ENCODE assay signal across 8 cellular contexts in the genomic region with DNA sequence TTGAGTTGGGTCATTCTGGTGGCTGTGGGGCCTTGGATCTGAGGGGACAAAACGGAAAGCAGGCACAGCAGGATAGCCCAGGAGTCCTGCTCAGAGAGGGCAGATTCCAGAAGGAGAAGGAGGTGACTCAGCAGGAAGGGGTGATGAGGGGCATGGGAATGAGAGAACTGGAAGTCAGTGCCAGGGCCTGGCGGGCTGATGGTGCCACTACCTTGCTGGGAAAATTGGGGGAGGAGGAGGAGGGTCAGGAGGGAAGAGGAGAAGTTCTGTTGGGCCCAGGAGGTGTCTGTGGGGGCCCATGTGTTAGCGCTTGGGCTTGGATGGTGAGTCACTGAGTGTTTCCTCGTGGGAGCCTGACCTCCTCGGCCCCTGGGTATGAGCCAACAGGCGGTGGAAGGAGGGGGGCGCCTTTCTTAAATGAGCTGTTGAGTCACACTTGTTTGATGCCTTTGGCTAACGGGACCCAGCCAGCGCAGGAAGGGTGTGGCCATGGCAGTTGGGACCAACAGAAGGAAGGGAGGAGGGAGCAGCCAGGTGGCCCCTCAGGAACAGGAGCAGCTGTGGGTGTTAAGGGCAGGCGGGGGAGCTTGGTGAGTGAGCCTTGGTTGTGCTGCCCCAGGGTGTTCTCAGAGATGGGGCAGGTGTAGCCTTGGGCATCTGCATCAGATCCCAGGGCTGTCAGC.
DNase-seq lines count a peak whose midpoint lies in the region; ATAC-seq and TF ChIP-seq lines count a peak whose summit lies in the region.

No MANE protein-coding gene starts in this region.

- TF ChIP-seq CTCF in WERI-Rb-1 (IDR thresholded peaks at IDR 0.05; ENCODE audit: low read depth, low read length): no peak

- no peaks in the 10 kb centered on the region for H3K27me3 ChIP-seq in WERI-Rb-1 (ENCODE audit: insufficient read depth, low read depth, severe bottlenecking)

- no peak overlapping the region for H3K4me3 Mint-ChIP-seq in stimulated activated memory B cell treated with anti-CD40 and anti-IgM and Interleukin-4, amounts not matched to agents 10 μg/mL and 1 μg/mL and 100 μg/mL, for 72 hours

- H3K27ac Mint-ChIP-seq in stimulated activated memory B cell treated with anti-CD40 and anti-IgM and Interleukin-4, amounts not matched to agents 10 μg/mL and 1 μg/mL and 100 μg/mL, for 72 hours: no peak overlapping the region

- no peaks in the 10 kb centered on the region for H3K36me3 ChIP-seq in WERI-Rb-1

- DNase-seq in HPDE6-E6E7 (ENCODE audit: extremely low spot score) (peak; percentile 57), WERI-Rb-1 (no peak), hepatic stellate cell (ENCODE audit: low spot score) (peak; percentile 87), stromal cell of bone marrow (ENCODE audit: low read depth) (peak; percentile 95), NCI-H1436 (lab: John Stamatoyannopoulos, UW) (no peak)

- H3K4me1 Mint-ChIP-seq in stimulated activated memory B cell treated with anti-CD40 and anti-IgM and Interleukin-4, amounts not matched to agents 10 μg/mL and 1 μg/mL and 100 μg/mL, for 72 hours: no peaks in the 10 kb centered on the region

- peaks cover 3% of the 10 kb centered on the region for H3K9me3 ChIP-seq in WERI-Rb-1 (ENCODE audit: severe bottlenecking)

- H3K27ac ChIP-seq in WERI-Rb-1: peak overlapping the region; percentile 61; the same call in 1 of the 2 replicates

- H3K4me3 ChIP-seq in WERI-Rb-1 (ENCODE audit: low read depth, low read length): no peak overlapping the region

- no peaks in the 10 kb centered on the region for H3K27me3 Mint-ChIP-seq in stimulated activated memory B cell treated with anti-CD40 and anti-IgM and Interleukin-4, amounts not matched to agents 10 μg/mL and 1 μg/mL and 100 μg/mL, for 72 hours

- no peak for ATAC-seq in GM19455 (IDR thresholded peaks at IDR 0.05; ENCODE audit: unreplicated experiment)
- no peak for ATAC-seq in stimulated activated memory B cell treated with anti-CD40 and anti-IgM and Interleukin-4, amounts not matched to agents 10 μg/mL and 1 μg/mL and 100 μg/mL, for 72 hours
- no peak for ATAC-seq in HG02588 (IDR thresholded peaks at IDR 0.05; ENCODE audit: unreplicated experiment)

- no peaks in the 10 kb centered on the region for H3K36me3 Mint-ChIP-seq in stimulated activated memory B cell treated with anti-CD40 and anti-IgM and Interleukin-4, amounts not matched to agents 10 μg/mL and 1 μg/mL and 100 μg/mL, for 72 hours

- peaks cover 5% of the 10 kb centered on the region for H3K9me3 Mint-ChIP-seq in stimulated activated memory B cell treated with anti-CD40 and anti-IgM and Interleukin-4, amounts not matched to agents 10 μg/mL and 1 μg/mL and 100 μg/mL, for 72 hours

Comparison
In these comparisons a context has a peak if more than half of its experiments do, and no peak if none do; other contexts are left out.
1. DNase-seq: peak in HPDE6-E6E7 (single experiment), hepatic stellate cell (single experiment) and stromal cell of bone marrow (single experiment); none in WERI-Rb-1 (single experiment) and NCI-H1436 (single experiment).